Comparison of ENCODE assay signal across 9 cellular contexts in genomic region chr6:31791324-31792089, GRCh38. TPM values are rescaled to one million over a fixed set of nuclear protein-coding genes. Genes with fewer than 3 reads are reported as not detected.
DNase-seq lines count a peak whose midpoint lies in the region; ATAC-seq and TF ChIP-seq lines count a peak whose summit lies in the region.
"Had no signal": no experiment of that assay in that cellular context is flagged by ENCODE, and none has a peak within 500 bp of the region (broad histone marks: within the 10 kb centered on the region; RNA-seq: fewer than 3 reads in every experiment).

No MANE protein-coding gene starts in this region.

- no peaks in the 10 kb centered on the region for H3K27me3 ChIP-seq in H7 (ENCODE audit: control insufficient read depth, insufficient read depth, low read length)
- no peaks in the 10 kb centered on the region for H3K27me3 ChIP-seq in breast epithelium
- H3K27me3 ChIP-seq in lower lobe of right lung (ENCODE audit: low read depth), result no peaks in the 10 kb centered on the region
- H3K27me3 ChIP-seq: BLaER1 had no signal

- POLR2A ChIA-PET in OCI-LY7 (lab: Charles Lee), result no interaction called here

- TF ChIP-seq CTCF in OCI-LY7 (conservative IDR thresholded peaks at IDR 0.05; ENCODE audit: low read length) (peak; percentile 81), breast epithelium (IDR thresholded peaks at IDR 0.05) (peak; percentile 14 to 45 (median 39)), lower lobe of right lung (IDR thresholded peaks at IDR 0.05) (peak; percentile 49)

- H3K9me2 ChIP-seq in OCI-LY7 (ENCODE audit: insufficient read depth, low read length), result no peaks in the 10 kb centered on the region

- intact Hi-C loops in OCI-LY7 (cut with micrococcal nuclease; ENCODE audit: unreplicated experiment), result loop anchor here (10.0 kb wide), 1 partner anchor 247 kb away; the partner anchor contains the start of genes ATP6V1G2, DDX39B and NFKBIL1
- intact Hi-C loops in breast epithelium (cut with DNase I; ENCODE audit: low total_unique reads), result no loop called here
- intact Hi-C loops in lower lobe of right lung (cut with DNase I), result no loop called here

- H3K4me3 ChIP-seq in H7 (ENCODE audit: insufficient read depth, low read depth, low read length) (no peak overlapping the region), OCI-LY7 (ENCODE audit: low read depth, low read length, poor library complexity, severe bottlenecking) (no peak overlapping the region), breast epithelium (no peak overlapping the region), lower lobe of right lung (no peak overlapping the region)
- H3K4me3 ChIP-seq: BLaER1 had no signal

- no peak overlapping the region for H3K4me2 ChIP-seq in OCI-LY7 (ENCODE audit: low read length)

- ATAC-seq in lower lobe of right lung (no peak), HG03045 (IDR thresholded peaks at IDR 0.05; ENCODE audit: unreplicated experiment) (no peak)

- no peak for TF ChIP-seq POLR2A in breast epithelium (IDR thresholded peaks at IDR 0.05)

- no peaks in the 10 kb centered on the region for H4K20me1 ChIP-seq in OCI-LY7 (ENCODE audit: insufficient read depth, low read length)
- H4K20me1 ChIP-seq: BLaER1 had no signal

- H3K4me1 ChIP-seq in OCI-LY7 (ENCODE audit: insufficient read depth, low read length, poor library complexity, severe bottlenecking) (peaks cover 55% of the 10 kb centered on the region), breast epithelium (no peaks in the 10 kb centered on the region), lower lobe of right lung (peaks cover 30% of the 10 kb centered on the region)

- H3K27ac ChIP-seq in OCI-LY7 (ENCODE audit: low read depth, low read length, poor library complexity, severe bottlenecking) (no peak overlapping the region), breast epithelium (no peak overlapping the region), lower lobe of right lung (no peak overlapping the region)

- no peaks in the 10 kb centered on the region for H3K9me3 ChIP-seq in OCI-LY7 (ENCODE audit: low read length)
- H3K9me3 ChIP-seq in breast epithelium, result no peaks in the 10 kb centered on the region
- no peaks in the 10 kb centered on the region for H3K9me3 ChIP-seq in lower lobe of right lung
- H3K9me3 ChIP-seq: BLaER1 had no signal

- BruUV-seq in OCI-LY7 (replicated peaks; lab: Mats Ljungman, UMichigan), result no TSS peak

- H3K36me3 ChIP-seq in H7 (replicated peaks; ENCODE audit: control insufficient read depth, insufficient read depth, low read length), result peaks cover 16% of the 10 kb centered on the region
- H3K36me3 ChIP-seq in OCI-LY7 (ENCODE audit: insufficient read depth, low read length), result peaks cover 62% of the 10 kb centered on the region
- no peaks in the 10 kb centered on the region for H3K36me3 ChIP-seq in breast epithelium
- peaks cover 40% of the 10 kb centered on the region for H3K36me3 ChIP-seq in lower lobe of right lung

- peaks cover 40% of the 10 kb centered on the region for H3K79me2 ChIP-seq in OCI-LY7 (ENCODE audit: insufficient read depth, low read depth, low read length)

- peak; percentile 25 for DNase-seq in DMS79 treated with DMSO at 0.1 percent for 48 hours (lab: John Stamatoyannopoulos, UW)
- DNase-seq in DMS79 (lab: John Stamatoyannopoulos, UW), result no peak
- DNase-seq in H7, result peak; percentile 94
- DNase-seq in OCI-LY7 (ENCODE audit: low spot score), result peak; percentile 58
- DNase-seq in breast epithelium (ENCODE audit: low spot score in 2 of 2), result no peak
- DNase-seq in lower lobe of right lung, result no peak
- no peak for DNase-seq in NCI-H226

- no peak overlapping the region for H2AFZ ChIP-seq in OCI-LY7 (ENCODE audit: low read length)

- CTCF ChIA-PET in OCI-LY7 (lab: Charles Lee; ENCODE audit: unreplicated experiment), result no interaction called here

RNA-seq across cellular contexts. Expression of gene VARS1, which starts 4.0 kb away (rescaled TPM):
- total RNA-seq in H7 (2014; rRNA removed; shearing (Covaris generic)), result 114 and 115 TPM in 2 replicates
- total RNA-seq in OCI-LY7 (2014; rRNA removed; shearing (Covaris generic)), result 47.0 and 51.2 TPM in 2 replicates
- 118 and 137 TPM in 2 replicates for total RNA-seq in OCI-LY7 (2022)
- 10 to 100 TPM; 19.2 to 35.4 (median 26.2) TPM for total RNA-seq in breast epithelium
- total RNA-seq in lower lobe of right lung, result 44.1 TPM

RNA-seq across cellular contexts. Expression of gene VWA7, which starts 14.4 kb away (rescaled TPM):
- total RNA-seq in H7 (2014; rRNA removed; shearing (Covaris generic)), result 0.44 and 2.1 TPM in 2 replicates
- total RNA-seq in OCI-LY7 (2014; rRNA removed; shearing (Covaris generic)), result 2.1 and 2.2 TPM in 2 replicates
- total RNA-seq in OCI-LY7 (2022), result 3.7 and 6.5 TPM in 2 replicates
- 1 to 10 TPM in 1 of 3 donors, under 1 TPM in 1, not detected in 1; under 0.01 to 1.6 TPM for total RNA-seq in breast epithelium
- total RNA-seq in lower lobe of right lung, result 4.2 TPM

RNA-seq across cellular contexts. Expression of gene LSM2, which starts 15.3 kb away (rescaled TPM):
- 108 and 150 TPM in 2 replicates for total RNA-seq in H7 (2014; rRNA removed; shearing (Covaris generic))
- total RNA-seq in OCI-LY7 (2014; rRNA removed; shearing (Covaris generic)), result 65.2 and 78.4 TPM in 2 replicates
- 78.0 and 82.6 TPM in 2 replicates for total RNA-seq in OCI-LY7 (2022)
- 10 to 100 TPM; 28.7 to 39.7 (median 32.6) TPM for total RNA-seq in breast epithelium
- 30.5 TPM for total RNA-seq in lower lobe of right lung

RNA-seq across cellular contexts. Expression of gene HSPA1L, which starts 23.6 kb away (rescaled TPM):
- 0.15 and 0.55 TPM in 2 replicates for total RNA-seq in H7 (2014; rRNA removed; shearing (Covaris generic))
- 0.19 TPM in 1 of 2 replicates, not detected in the other for total RNA-seq in OCI-LY7 (2014; rRNA removed; shearing (Covaris generic))
- total RNA-seq in OCI-LY7 (2022) (0.15 and 0.49 TPM in 2 replicates), breast epithelium (1 to 10 TPM; 1.3 to 1.9 (median 1.6) TPM), lower lobe of right lung (2.5 TPM)

RNA-seq across cellular contexts. Expression of gene HSPA1A, which starts 23.8 kb away (rescaled TPM):
- total RNA-seq in H7 (2014; rRNA removed; shearing (Covaris generic)), result 45.7 and 58.5 TPM in 2 replicates
- 0.22 and 0.41 TPM in 2 replicates for total RNA-seq in OCI-LY7 (2014; rRNA removed; shearing (Covaris generic))
- total RNA-seq in OCI-LY7 (2022) (0.81 and 2.2 TPM in 2 replicates), breast epithelium (100 to 1,000 TPM; 136 to 459 (median 202) TPM), lower lobe of right lung (230 TPM)

Comparison
In these comparisons a context has a peak if more than half of its experiments do, and no peak if none do; other contexts are left out.
1. DNase-seq: peak in DMS79 treated with DMSO at 0.1 percent for 48 hours (single experiment), H7 (single experiment) and OCI-LY7 (single experiment); none in DMS79 (single experiment), breast epithelium (0 of 2), lower lobe of right lung (single experiment) and NCI-H226 (single experiment).
2. Peak in every context shown above with its lines, with median percentiles within 50 percentile points of each other: CTCF ChIP-seq.